ENCODE assay signal across 1 cellular context in the genomic region with DNA sequence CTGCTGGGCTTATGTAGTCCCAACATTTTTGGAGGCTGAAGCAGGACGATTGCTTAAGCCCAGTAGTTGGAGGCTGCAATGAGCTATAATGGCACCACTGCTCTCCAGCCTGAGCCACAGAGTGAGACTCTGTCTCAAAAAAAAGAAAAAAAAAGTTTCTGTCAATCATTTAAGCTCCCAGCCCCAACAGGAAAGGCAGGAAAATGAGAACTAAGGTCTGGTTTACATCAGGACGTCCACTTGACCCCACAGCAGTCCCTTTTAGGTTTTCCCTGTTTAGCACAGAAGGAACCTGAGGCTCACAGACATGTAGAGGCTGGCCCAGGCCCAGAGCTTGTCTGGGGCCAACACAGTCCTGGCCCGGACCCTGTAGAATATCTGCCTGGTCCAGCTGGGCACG.
TF ChIP-seq lines count a peak whose summit lies in the region.

No MANE protein-coding gene starts in this region.

TF ChIP-seq in K562, 482 proteins besides CTCF, POLR2A, EP300 and RAD21:
- TF ChIP-seq, protein P1, sequence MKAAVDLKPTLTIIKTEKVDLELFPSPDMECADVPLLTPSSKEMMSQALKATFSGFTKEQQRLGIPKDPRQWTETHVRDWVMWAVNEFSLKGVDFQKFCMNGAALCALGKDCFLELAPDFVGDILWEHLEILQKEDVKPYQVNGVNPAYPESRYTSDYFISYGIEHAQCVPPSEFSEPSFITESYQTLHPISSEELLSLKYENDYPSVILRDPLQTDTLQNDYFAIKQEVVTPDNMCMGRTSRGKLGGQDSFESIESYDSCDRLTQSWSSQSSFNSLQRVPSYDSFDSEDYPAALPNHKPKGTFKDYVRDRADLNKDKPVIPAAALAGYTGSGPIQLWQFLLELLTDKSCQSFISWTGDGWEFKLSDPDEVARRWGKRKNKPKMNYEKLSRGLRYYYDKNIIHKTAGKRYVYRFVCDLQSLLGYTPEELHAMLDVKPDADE (conservative IDR thresholded peaks at IDR 0.05; ENCODE audit: control insufficient read depth, low read depth, low read length) = no peak
- TF ChIP-seq, protein P2, sequence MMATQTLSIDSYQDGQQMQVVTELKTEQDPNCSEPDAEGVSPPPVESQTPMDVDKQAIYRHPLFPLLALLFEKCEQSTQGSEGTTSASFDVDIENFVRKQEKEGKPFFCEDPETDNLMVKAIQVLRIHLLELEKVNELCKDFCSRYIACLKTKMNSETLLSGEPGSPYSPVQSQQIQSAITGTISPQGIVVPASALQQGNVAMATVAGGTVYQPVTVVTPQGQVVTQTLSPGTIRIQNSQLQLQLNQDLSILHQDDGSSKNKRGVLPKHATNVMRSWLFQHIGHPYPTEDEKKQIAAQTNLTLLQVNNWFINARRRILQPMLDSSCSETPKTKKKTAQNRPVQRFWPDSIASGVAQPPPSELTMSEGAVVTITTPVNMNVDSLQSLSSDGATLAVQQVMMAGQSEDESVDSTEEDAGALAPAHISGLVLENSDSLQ (IDR thresholded peaks at IDR 0.05) = peak; percentile 52; the same call in 1 of the 2 replicates
